ENCODE assay signal across 1 cellular context in genomic region chr5:77186990-77187389, GRCh38.
TF ChIP-seq lines count a peak whose summit lies in the region.

No MANE protein-coding gene starts in this region.

TF ChIP-seq in A549, 52 proteins besides CTCF, POLR2A, EP300 and RAD21 (continued from another document):
- TF ChIP-seq ZC3H11A (IDR thresholded peaks at IDR 0.05) (no peak), GATA3 (IDR thresholded peaks at IDR 0.05; ENCODE audit: borderline replicate concordance) (no peak), CBX8 (IDR thresholded peaks at IDR 0.05) (no peak), EHMT2 (IDR thresholded peaks at IDR 0.05; ENCODE audit: low read depth) (no peak)
- TF ChIP-seq, protein P1, sequence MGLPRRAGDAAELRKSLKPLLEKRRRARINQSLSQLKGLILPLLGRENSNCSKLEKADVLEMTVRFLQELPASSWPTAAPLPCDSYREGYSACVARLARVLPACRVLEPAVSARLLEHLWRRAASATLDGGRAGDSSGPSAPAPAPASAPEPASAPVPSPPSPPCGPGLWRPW (IDR thresholded peaks at IDR 0.05): no peak
